Comparison of ENCODE assay signal across 1 cellular context in genomic region chr19:18731562-18732008, GRCh38.
TF ChIP-seq lines count a peak whose summit lies in the region.

No MANE protein-coding gene starts in this region.

TF ChIP-seq in HepG2, 621 proteins besides CTCF, POLR2A, EP300 and RAD21 (continued from another document and continues in another):
- TF ChIP-seq CSRNP1 (CRISPR knock-in tag; IDR thresholded peaks at IDR 0.05): 0 out of 2 replicates have a peak, but pooled peaks have one; percentile 29
- no peak for TF ChIP-seq RBFOX2 (IDR thresholded peaks at IDR 0.05; ENCODE audit: low read depth, low read length)
- TF ChIP-seq ARNT2 (CRISPR knock-in tag; IDR thresholded peaks at IDR 0.05; ENCODE audit: low read depth): no peak
- no peak for TF ChIP-seq CSRNP2 (CRISPR knock-in tag; conservative IDR thresholded peaks at IDR 0.05; ENCODE audit: low read depth)
- no peak for TF ChIP-seq ZNF234 (CRISPR knock-in tag; conservative IDR thresholded peaks at IDR 0.05)
- TF ChIP-seq BCL3 (CRISPR knock-in tag; IDR thresholded peaks at IDR 0.05): no peak; the same call in 1 of the 2 replicates
- no peak for TF ChIP-seq ZNF282 (IDR thresholded peaks at IDR 0.05; ENCODE audit: partially characterized antibody)
- TF ChIP-seq HMGXB4 (CRISPR knock-in tag; IDR thresholded peaks at IDR 0.05; ENCODE audit: borderline replicate concordance in 1 of 2, low read depth in 1 of 2): no peak
- no peak for TF ChIP-seq TRIM24 (CRISPR knock-in tag; IDR thresholded peaks at IDR 0.05)
- no peak for TF ChIP-seq NFE2 (CRISPR knock-in tag; IDR thresholded peaks at IDR 0.05)
- 0 out of 2 replicates have a peak, but pooled peaks have one; percentile 49 for TF ChIP-seq AHDC1 (CRISPR knock-in tag; IDR thresholded peaks at IDR 0.05; ENCODE audit: borderline replicate concordance)
- TF ChIP-seq HOXA9 (CRISPR knock-in tag; IDR thresholded peaks at IDR 0.05; ENCODE audit: borderline replicate concordance): no peak
- peak; percentile 11; the same call in 1 of the 2 replicates for TF ChIP-seq MTERF4 (CRISPR knock-in tag; IDR thresholded peaks at IDR 0.05)
- no peak for TF ChIP-seq HNRNPK (IDR thresholded peaks at IDR 0.05; ENCODE audit: low read depth, low read length, poor library complexity, severe bottlenecking)
- peak; percentile 73 for TF ChIP-seq ZNF609 (CRISPR knock-in tag; IDR thresholded peaks at IDR 0.05; ENCODE audit: borderline replicate concordance)
- TF ChIP-seq GATA4 (IDR thresholded peaks at IDR 0.05; ENCODE audit: borderline replicate concordance, low read depth): no peak
- no peak for TF ChIP-seq ZFP36L1 (CRISPR knock-in tag; IDR thresholded peaks at IDR 0.05)
- TF ChIP-seq HMGA1 (CRISPR knock-in tag; conservative IDR thresholded peaks at IDR 0.05): no peak
- TF ChIP-seq ZSCAN30 (CRISPR knock-in tag; IDR thresholded peaks at IDR 0.05): no peak
- peak; percentile 37; the same call in 1 of the 2 replicates for TF ChIP-seq NR2F2 (IDR thresholded peaks at IDR 0.05; ENCODE audit: borderline replicate concordance, low read depth)
- 0 out of 2 replicates have a peak, but pooled peaks have one; percentile 12 for TF ChIP-seq MYPOP (CRISPR knock-in tag; IDR thresholded peaks at IDR 0.05)
- 0 out of 2 replicates have a peak, but pooled peaks have one; percentile 11 for TF ChIP-seq FOXA3 (CRISPR knock-in tag; IDR thresholded peaks at IDR 0.05)
- no peak for TF ChIP-seq CBFB (CRISPR knock-in tag; IDR thresholded peaks at IDR 0.05)
- TF ChIP-seq MYNN (CRISPR knock-in tag; IDR thresholded peaks at IDR 0.05; ENCODE audit: low read depth): no peak
- TF ChIP-seq DZIP1 (CRISPR knock-in tag; IDR thresholded peaks at IDR 0.05): no peak
- no peak for TF ChIP-seq NFYC (CRISPR knock-in tag; IDR thresholded peaks at IDR 0.05)
- TF ChIP-seq NCOA5 (CRISPR knock-in tag; IDR thresholded peaks at IDR 0.05): no peak
- TF ChIP-seq ZNF510 (CRISPR knock-in tag; IDR thresholded peaks at IDR 0.05; ENCODE audit: low read depth): 0 out of 2 replicates have a peak, but pooled peaks have one; percentile 34
- TF ChIP-seq MED13 (CRISPR knock-in tag; IDR thresholded peaks at IDR 0.05): no peak
- TF ChIP-seq RARG (CRISPR knock-in tag; IDR thresholded peaks at IDR 0.05; ENCODE audit: low read depth): no peak
- no peak for TF ChIP-seq U2AF2 (IDR thresholded peaks at IDR 0.05; ENCODE audit: low read depth, low read length)
- TF ChIP-seq TERF1 (CRISPR knock-in tag; IDR thresholded peaks at IDR 0.05): no peak
- TF ChIP-seq BCL6 (CRISPR knock-in tag; IDR thresholded peaks at IDR 0.05): peak; percentile 25; the same call in 1 of the 2 replicates
- no peak for TF ChIP-seq NFATC3 (CRISPR knock-in tag; IDR thresholded peaks at IDR 0.05)
